In genomic region chr21:39197448-39197847, GRCh38 we compare ENCODE assay signal across 22 cellular contexts.
"Had no signal": no experiment of that assay in that cellular context is flagged by ENCODE, and none has a peak within 500 bp of the region (broad histone marks: within the 10 kb centered on the region; RNA-seq: fewer than 3 reads in every experiment).

No MANE protein-coding gene starts in this region.

- H3K4me2 ChIP-seq: neural progenitor cell, smooth muscle cell had no signal

- H3K4me3 ChIP-seq: coronary artery, neural progenitor cell, sigmoid colon, smooth muscle cell, transverse colon, vagina had no signal

- H2AFZ ChIP-seq: neural progenitor cell had no signal

- H3K27ac ChIP-seq: coronary artery, neural progenitor cell, sigmoid colon, vagina had no signal

- H3K9ac ChIP-seq: neural progenitor cell had no signal

- H3K9me3 Mint-ChIP-seq: activated naive CD4-positive, alpha-beta T cell treated with anti-CD3 and anti-CD28 coated beads, Interleukin-2, amount 50 U/mL, for 72 hours; activated T-helper 1 cell treated with anti-CD3 and anti-CD28 coated beads, Interleukin-12 subunit alpha, Interleukin-12 subunit beta, Interleukin-2, Interleukin-4 antibody, amounts not matched to agents 30 ng/mL and 10 ng/mL and 1 ng/mL, durations not matched to agents 14 hours and 24 hours and 36 hours; endodermal cell; immature natural killer cell; naive B cell; neural progenitor cell; stimulated activated naive B cell treated with anti-CD40 and anti-IgM and Interleukin-4, amounts not matched to agents 10 μg/mL and 1 μg/mL and 100 μg/mL, for 72 hours; T-helper 2 cell treated with Interferon-gamma antibody and Interleukin-4, amounts not matched to agents 5 μg/mL and 100 μg/mL, for 36 hours had no signal

- H3K27ac Mint-ChIP-seq: activated T-helper 1 cell treated with anti-CD3 and anti-CD28 coated beads, Interleukin-12 subunit alpha, Interleukin-12 subunit beta, Interleukin-2, Interleukin-4 antibody, amounts not matched to agents 30 ng/mL and 10 ng/mL and 1 ng/mL, durations not matched to agents 14 hours and 24 hours and 36 hours; endodermal cell; neural progenitor cell; stimulated activated naive B cell treated with anti-CD40 and anti-IgM and Interleukin-4, amounts not matched to agents 10 μg/mL and 1 μg/mL and 100 μg/mL, for 72 hours; T-helper 2 cell treated with Interferon-gamma antibody and Interleukin-4, amounts not matched to agents 5 μg/mL and 100 μg/mL, for 36 hours had no signal

- H3K4me3 Mint-ChIP-seq: activated T-helper 1 cell treated with anti-CD3 and anti-CD28 coated beads, Interleukin-12 subunit alpha, Interleukin-12 subunit beta, Interleukin-2, Interleukin-4 antibody, amounts not matched to agents 30 ng/mL and 10 ng/mL and 1 ng/mL, durations not matched to agents 14 hours and 24 hours and 36 hours; endodermal cell; naive B cell; neural progenitor cell; stimulated activated naive B cell treated with anti-CD40 and anti-IgM and Interleukin-4, amounts not matched to agents 10 μg/mL and 1 μg/mL and 100 μg/mL, for 72 hours; T-helper 2 cell treated with Interferon-gamma antibody and Interleukin-4, amounts not matched to agents 5 μg/mL and 100 μg/mL, for 36 hours had no signal

- H3K4me1 Mint-ChIP-seq: neural progenitor cell had no signal

- H3K27me3 ChIP-seq: neural progenitor cell, sigmoid colon, transverse colon, vagina had no signal

- ATAC-seq: SK-N-SH treated with all-trans-retinoic acid at 6 μM for 48 hours; stimulated activated naive B cell treated with anti-CD40 and anti-IgM and Interleukin-4, amounts not matched to agents 10 μg/mL and 1 μg/mL and 100 μg/mL, for 72 hours had no signal

- H3K4me1 ChIP-seq: neural progenitor cell, vagina had no signal

- H3K9me3 ChIP-seq: sigmoid colon, transverse colon, vagina had no signal

- DNase-seq: activated CD4-positive, alpha-beta T cell treated with anti-CD3 and anti-CD28 coated beads, Interleukin-2, amount 50 U/mL, for 4 hours; aorta; cerebellar nuclear complex; endodermal cell; erythroblast; foreskin melanocyte; immature natural killer cell; mesendoderm; naive B cell; posterior cingulate gyrus; sigmoid colon; stimulated activated CD4-positive, alpha-beta T cell treated with anti-CD3 and anti-CD28 coated beads, Interleukin-15, amount 100 ng/mL, for 24 hours; stimulated activated naive B cell treated with anti-CD40 and anti-IgM and Interleukin-4, amounts not matched to agents 10 μg/mL and 1 μg/mL and 100 μg/mL, for 72 hours; transverse colon had no signal

- H3K27me3 Mint-ChIP-seq: naive B cell; stimulated activated naive B cell treated with anti-CD40 and anti-IgM and Interleukin-4, amounts not matched to agents 10 μg/mL and 1 μg/mL and 100 μg/mL, for 72 hours had no signal
